In the genomic region with DNA sequence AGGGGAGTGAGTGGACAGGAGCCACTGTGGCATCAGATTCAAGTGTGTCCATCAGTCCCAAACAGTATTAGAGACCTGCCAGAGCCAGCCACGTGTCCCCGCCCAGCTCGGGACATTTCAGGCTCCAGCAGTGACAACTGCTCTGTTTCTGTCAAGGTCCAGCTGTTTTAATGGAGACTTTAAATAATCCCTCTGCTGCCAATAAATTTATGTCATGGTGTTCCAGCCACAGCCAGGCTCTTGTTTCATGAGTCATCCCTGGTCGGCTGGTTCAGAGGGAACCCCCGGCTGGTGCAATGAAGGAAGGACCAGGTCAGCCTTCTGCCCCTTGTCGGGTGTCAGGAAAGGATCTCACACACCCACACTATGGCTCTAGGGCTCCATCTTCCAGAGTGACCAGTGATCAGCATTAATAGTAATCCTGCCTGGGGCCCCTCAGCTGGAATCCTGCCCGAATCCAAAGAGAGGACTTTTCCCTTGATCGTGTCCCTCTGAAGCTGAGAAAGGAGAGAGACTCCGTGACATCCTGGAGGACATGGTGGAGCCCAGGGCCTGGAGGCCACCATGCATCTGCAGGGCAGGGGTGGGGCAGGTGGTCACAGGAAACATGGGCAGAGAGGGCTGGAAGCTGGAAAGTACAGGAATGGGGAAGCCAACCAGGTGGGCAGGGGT, we compare ENCODE assay signal across 8 cellular contexts.
DNase-seq lines count a peak whose midpoint lies in the region; ATAC-seq and TF ChIP-seq lines count a peak whose summit lies in the region.

No MANE protein-coding gene starts in this region.

- no peak overlapping the region for H3K4me3 ChIP-seq in fibroblast of mammary gland (ENCODE audit: control insufficient read depth, low read depth, low read length)

- DNase-seq in DMS79 (lab: John Stamatoyannopoulos, UW) (peak; percentile 20), NCI-H69 (lab: John Stamatoyannopoulos, UW) (peak; percentile 4), fibroblast of mammary gland (ENCODE audit: low read depth) (peak; percentile 70), omental fat pad (ENCODE audit: low spot score) (peak; percentile 39), foreskin melanocyte (no peak), NCI-H748 treated with DMSO at 0.1 percent for 48 hours (lab: John Stamatoyannopoulos, UW) (no peak), GM10266 (ENCODE audit: extremely low spot score) (no peak)

- TF ChIP-seq CTCF in fibroblast of mammary gland (conservative IDR thresholded peaks at IDR 0.05; ENCODE audit: control insufficient read depth, insufficient read depth, low read depth, low read length) = no peak
- no peak for TF ChIP-seq CTCF in omental fat pad (IDR thresholded peaks at IDR 0.05)
- TF ChIP-seq CTCF in GM10266 (IDR thresholded peaks at IDR 0.05; ENCODE audit: control insufficient read depth, insufficient read depth, low read depth, missing control alignments) = no peak

- ATAC-seq in omental fat pad (ENCODE audit: low FRiP score) = peak; percentile 54
- no peak for ATAC-seq in HG03196 (IDR thresholded peaks at IDR 0.05; ENCODE audit: unreplicated experiment)

Comparison
In these comparisons a context has a peak if more than half of its experiments do, and no peak if none do; other contexts are left out.
1. DNase-seq: peak in DMS79 (single experiment), NCI-H69 (single experiment), fibroblast of mammary gland (single experiment) and omental fat pad (single experiment); none in foreskin melanocyte (single experiment), NCI-H748 treated with DMSO at 0.1 percent for 48 hours (single experiment) and GM10266 (single experiment).